Comparison of ENCODE assay signal across 2 cellular contexts in the genomic region with DNA sequence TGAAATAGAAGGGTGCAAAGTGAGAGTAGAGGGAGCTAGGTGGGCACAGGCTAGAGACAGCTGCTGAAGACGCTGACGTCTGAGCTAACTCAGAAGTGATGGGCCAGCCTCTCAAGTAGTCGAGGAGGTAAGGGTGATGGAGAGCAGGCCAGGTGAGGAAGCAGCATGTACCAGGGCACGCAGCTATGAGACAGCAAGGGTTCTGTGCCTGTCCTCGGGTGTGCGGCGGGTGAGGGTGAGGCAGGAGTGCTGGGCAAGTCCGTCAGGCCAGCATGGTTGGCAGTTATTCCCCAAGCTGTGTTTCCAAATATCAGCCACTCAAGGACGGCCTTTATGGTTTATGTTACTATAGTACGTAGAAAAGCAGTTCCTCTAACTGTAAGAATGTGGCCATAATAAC.
TF ChIP-seq lines count a peak whose summit lies in the region.

No MANE protein-coding gene starts in this region.

TF ChIP-seq in GM12891, 5 proteins besides CTCF, POLR2A, EP300 and RAD21:
- TF ChIP-seq POU2F2 (IDR thresholded peaks at IDR 0.05; ENCODE audit: low read depth, low read length) (no peak), POLR2AphosphoS5 (IDR thresholded peaks at IDR 0.05; ENCODE audit: low read depth, low read length) (peak; percentile 48; the same call in 1 of the 2 replicates)

TF ChIP-seq in K562, 482 proteins besides CTCF, POLR2A, EP300 and RAD21:
- TF ChIP-seq ETV1 (tag; conservative IDR thresholded peaks at IDR 0.05; ENCODE audit: low read depth) (no peak), POLR2G (IDR thresholded peaks at IDR 0.05; ENCODE audit: low read depth, low read length) (peak; percentile 16; the same call in 1 of the 2 replicates), SUPT5H (IDR thresholded peaks at IDR 0.05) (0 out of 2 replicates have a peak, but pooled peaks have one; percentile 13)
